19 cellular contexts compared by ENCODE assay signal in genomic region chr14:23431486-23431885, GRCh38. TPM values are rescaled to one million over a fixed set of nuclear protein-coding genes. Genes with fewer than 3 reads are reported as not detected.
DNase-seq lines count a peak whose midpoint lies in the region; ATAC-seq and TF ChIP-seq lines count a peak whose summit lies in the region.
"Had no signal": no experiment of that assay in that cellular context is flagged by ENCODE, and none has a peak within 500 bp of the region (broad histone marks: within the 10 kb centered on the region; RNA-seq: fewer than 3 reads in every experiment).

No MANE protein-coding gene starts in this region.

- H3K9me3 ChIP-seq in Peyer's patch (no peaks in the 10 kb centered on the region), psoas muscle (no peaks in the 10 kb centered on the region)

- WGBS in psoas muscle, 3 donors: 56 to 59% (median 59%) methylated on average over 10 of the region's 10 CpGs

- DNase-seq in activated effector memory CD4-positive, alpha-beta T cell treated with anti-CD3 and anti-CD28 coated beads, Interleukin-2, amount 50 U/mL, for 16 hours: peak; percentile 54
- no peak for DNase-seq in activated effector memory CD4-positive, alpha-beta T cell treated with Interleukin-2 at 50 U/mL for 16 hours
- DNase-seq in Peyer's patch (peak in 2 of 3 donors; percentile 24 to 28), psoas muscle (no peak), CD1c-positive myeloid dendritic cell (ENCODE audit: extremely low spot score) (no peak), epidermal melanocyte (ENCODE audit: insufficient read length, low spot score) (no peak)
- DNase-seq: 8988T, DND-41, GF-D8, KG1, NCI-H1436 treated with DMSO at 0.1 percent for 48 hours, NCI-H2081, NCI-H510A treated with DMSO at 0.1 percent for 48 hours, NCI-H82, PC-3 had no signal

- H3K27ac ChIP-seq in Peyer's patch (no peak overlapping the region), layer of hippocampus (ENCODE audit: low read depth, low read length) (peak overlapping the region; percentile 63), psoas muscle (no peak overlapping the region)
- H3K27ac ChIP-seq: BLaER1 had no signal

- no peak overlapping the region for H3K4me3 ChIP-seq in Peyer's patch
- peak overlapping the region; percentile 53 for H3K4me3 ChIP-seq in psoas muscle
- H3K4me3 ChIP-seq: BLaER1 had no signal

- TF ChIP-seq CTCF in Peyer's patch (IDR thresholded peaks at IDR 0.05) (no peak), psoas muscle (IDR thresholded peaks at IDR 0.05) (no peak)

- intact Hi-C loops in psoas muscle (cut with DNase I): no loop called here

- H3K4me1 ChIP-seq in Peyer's patch (no peaks in the 10 kb centered on the region), psoas muscle (peaks cover 8% of the 10 kb centered on the region)
- H3K4me1 ChIP-seq: BLaER1 had no signal

- no peak for ATAC-seq in psoas muscle
- no peak for ATAC-seq in HG02588 (IDR thresholded peaks at IDR 0.05; ENCODE audit: unreplicated experiment)
- ATAC-seq: PC-3 had no signal

- no peak for TF ChIP-seq POLR2A in Peyer's patch (IDR thresholded peaks at IDR 0.05)

- H3K36me3 ChIP-seq in Peyer's patch (no peaks in the 10 kb centered on the region), psoas muscle (ENCODE audit: insufficient read depth in 1 of 2, low read depth in 1 of 2) (peaks cover 0 to 12% of the 10 kb centered on the region in 2 donors)
- H3K36me3 ChIP-seq: BLaER1 had no signal

- H3K27me3 ChIP-seq in Peyer's patch (no peaks in the 10 kb centered on the region), layer of hippocampus (ENCODE audit: control insufficient read depth, insufficient read depth, low read length) (no peaks in the 10 kb centered on the region), psoas muscle (ENCODE audit: insufficient read depth in 3 of 3, low read length in 2 of 3) (no peaks in the 10 kb centered on the region)
- H3K27me3 ChIP-seq: BLaER1 had no signal

RNA-seq across cellular contexts. Expression of gene MYH7, which starts 4.0 kb away (rescaled TPM):
- total RNA-seq in Peyer's patch (under 1 TPM in 3 of 4 donors, not detected in 1; 0.18 to 0.40 (median 0.19) TPM), psoas muscle (over 10,000 TPM in 1 of 4 donors, 1,000 to 10,000 TPM in 3; 4,588 to 15,830 (median 8,724) TPM)
- polyA plus RNA-seq in psoas muscle: 1,000 to 10,000 TPM; 1,035 to 2,043 (median 1,534) TPM
- total RNA-seq: H1, PC-3 had no signal
- polyA plus RNA-seq: H1 had no signal

RNA-seq across cellular contexts. Expression of gene MYH6, which starts 23.4 kb away (rescaled TPM):
- total RNA-seq in Peyer's patch (not detected), psoas muscle (100 to 1,000 TPM in 3 of 4 donors, 10 to 100 TPM in 1; 44.1 to 532 (median 191) TPM)
- 100 to 1,000 TPM in 1 of 3 donors, 10 to 100 TPM in 2; 50.3 to 143 (median 60.7) TPM for polyA plus RNA-seq in psoas muscle
- total RNA-seq: H1, PC-3 had no signal

RNA-seq across cellular contexts. Expression of gene NGDN, which starts 38.0 kb away (rescaled TPM):
- 10 to 100 TPM; 25.5 to 61.9 (median 35.4) TPM for total RNA-seq in Peyer's patch
- total RNA-seq in psoas muscle: 10 to 100 TPM; 20.3 to 49.9 (median 30.1) TPM
- 10 to 100 TPM; 60.7 to 91.1 (median 90.1) TPM for polyA plus RNA-seq in psoas muscle

RNA-seq across cellular contexts. Expression of gene CMTM5, which starts 54.6 kb away (rescaled TPM):
- total RNA-seq in Peyer's patch: not detected
- total RNA-seq in psoas muscle: not detected
- under 1 TPM; 0.20 to 0.63 (median 0.32) TPM for polyA plus RNA-seq in psoas muscle
- total RNA-seq: H1, PC-3 had no signal

RNA-seq across cellular contexts. Expression of gene IL25, which starts 58.9 kb away (rescaled TPM):
- total RNA-seq in Peyer's patch (not detected), psoas muscle (not detected)
- polyA plus RNA-seq in psoas muscle: under 1 TPM in 1 of 3 donors, not detected in 2; 0.01 TPM
- total RNA-seq: H1, PC-3 had no signal
- polyA plus RNA-seq: H1 had no signal

Comparison
In these comparisons a context has a peak if more than half of its experiments do, and no peak if none do; other contexts are left out.
1. DNase-seq: peak in activated effector memory CD4-positive, alpha-beta T cell treated with anti-CD3 and anti-CD28 coated beads, Interleukin-2, amount 50 U/mL, for 16 hours (single experiment) and Peyer's patch (2 of 3); none in activated effector memory CD4-positive, alpha-beta T cell treated with Interleukin-2 at 50 U/mL for 16 hours (single experiment), psoas muscle (0 of 2), CD1c-positive myeloid dendritic cell (single experiment) and epidermal melanocyte (single experiment).
2. RNA of gene MYH7, which starts 4.0 kb away (total RNA-seq): 4,588 to 15,830 TPM in psoas muscle; 0.18 to 0.40 TPM in Peyer's patch; every median in the first group is over 1,000 times any median in the second.
3. RNA of gene MYH6, which starts 23.4 kb away (total RNA-seq): 44.1 to 532 TPM in psoas muscle; not detected in Peyer's patch; every median in the first group is over 10 times any median in the second.